ENCODE assay signal across 8 cellular contexts in genomic region chr3:105868745-105869530, GRCh38. TPM values are rescaled to one million over a fixed set of nuclear protein-coding genes. Genes with fewer than 3 reads are reported as not detected.
DNase-seq lines count a peak whose midpoint lies in the region; ATAC-seq and TF ChIP-seq lines count a peak whose summit lies in the region.

TSS of gene CBLB (minus strand) at chr3:105869012. CDS start at chr3:105867577, 1,435 bp downstream.

- TF ChIP-seq POLR2A in GM19099 (IDR thresholded peaks at IDR 0.05; ENCODE audit: extremely low read depth, insufficient read length, low read depth): peak; percentile 43

- H3K4me3 ChIP-seq in AG10803 (ENCODE audit: low read length): peak within 1 kb of the TSS; percentile 89

- peak; percentile 88 for ATAC-seq in HG03432 (IDR thresholded peaks at IDR 0.05; ENCODE audit: unreplicated experiment)

- peak; percentile 98 for DNase-seq in AG10803 (ENCODE audit: low read depth)
- DNase-seq in NCI-H510A (lab: John Stamatoyannopoulos, UW): peak; percentile 77
- DNase-seq in activated CD4-positive, alpha-beta T cell treated with anti-CD3 and anti-CD28 coated beads for 1 hour: peak; percentile 71
- peak; percentile 96 for DNase-seq in cerebellum (ENCODE audit: low spot score)
- peak; percentile 98 for DNase-seq in islet precursor cell
- peak; percentile 64 to 78 (median 78) for DNase-seq in stimulated activated CD4-positive, alpha-beta T cell treated with anti-CD3 and anti-CD28 coated beads, Interleukin-12 subunit alpha, Interleukin-12 subunit beta, amount 100 ng/mL, for 48 hours (ENCODE audit: low read depth in 2 of 3, low spot score in 1 of 3)

- TF ChIP-seq CTCF in AG10803 (conservative IDR thresholded peaks at IDR 0.05; ENCODE audit: low read length): no peak

RNA-seq across cellular contexts. Expression of gene CBLB, which starts in this region (rescaled TPM):
- total RNA-seq in cerebellum: 68.4 TPM

Comparison
In these comparisons a context has a peak if more than half of its experiments do, and no peak if none do; other contexts are left out.
1. Peak in every context shown above with its lines: DNase-seq, ATAC-seq and H3K4me3 ChIP-seq.